In genomic region chr12:7042847-7043246, GRCh38 we compare ENCODE assay signal across 8 cellular contexts. TPM values are rescaled to one million over a fixed set of nuclear protein-coding genes. Genes with fewer than 3 reads are reported as not detected.
A peak's percentile ranks its signal among the peaks of the same experiment; 100 is the strongest.
DNase-seq lines count a peak whose midpoint lies in the region; ATAC-seq and TF ChIP-seq lines count a peak whose summit lies in the region.

No MANE protein-coding gene starts in this region.

- DNase-seq in GF-D8 (lab: John Stamatoyannopoulos, UW) (peak; percentile 57), NCI-H2029 (lab: John Stamatoyannopoulos, UW) (peak; percentile 13), MCF 10A (ENCODE audit: unreplicated experiment) (peak; percentile 71), lower lobe of right lung (no peak), HK-2 (ENCODE audit: unreplicated experiment) (no peak)
- DNase-seq in activated effector memory CD4-positive, alpha-beta T cell treated with Interleukin-2 at 50 U/mL for 16 hours = no peak

- peaks cover 23% of the 10 kb centered on the region for H3K4me1 Mint-ChIP-seq in MCF 10A (ENCODE audit: insufficient read depth, unreplicated experiment)

- H3K4me3 ChIP-seq in lower lobe of right lung = no peak overlapping the region

- no peaks in the 10 kb centered on the region for H3K36me3 Mint-ChIP-seq in MCF 10A (ENCODE audit: insufficient read depth, unreplicated experiment)

- no peak overlapping the region for H3K4me3 Mint-ChIP-seq in MCF 10A (ENCODE audit: unreplicated experiment)

- CTCF ChIA-PET in MCF 10A (lab: Yijun Ruan, JAX) = interaction anchor here (0.6 to 4.3 kb wide), 14 partner anchors 9 to 303 kb away, joined by 3 to 20 read pairs (median 4); partner anchors contain the start of genes C12orf57 and RNU7-1

- POLR2A ChIA-PET in MCF 10A (lab: Yijun Ruan, JAX) = interaction anchor here (1.2 to 2.8 kb wide), 5 partner anchors 25 to 79 kb away, joined by 4 to 10 read pairs (median 4); partner anchors contain the start of gene LPCAT3

- H3K9me3 ChIP-seq in lower lobe of right lung = no peaks in the 10 kb centered on the region

- no peaks in the 10 kb centered on the region for H3K9me3 Mint-ChIP-seq in MCF 10A (ENCODE audit: unreplicated experiment)

- H3K27ac ChIP-seq in lower lobe of right lung = no peak overlapping the region

- intact Hi-C loops in MCF 10A (cut with micrococcal nuclease) (loop anchor here (1.0 to 2.0 kb wide), 3 partner anchors 24 to 99 kb away; partner anchors contain the start of genes C12orf57 and LPCAT3), lower lobe of right lung (cut with DNase I) (no loop called here)

- ATAC-seq in lower lobe of right lung (peak; percentile 83 to 89), HG02938 (IDR thresholded peaks at IDR 0.05; ENCODE audit: unreplicated experiment) (no peak), GM19023 (IDR thresholded peaks at IDR 0.05; ENCODE audit: unreplicated experiment) (no peak)

- no peaks in the 10 kb centered on the region for H3K27me3 ChIP-seq in lower lobe of right lung (ENCODE audit: low read depth)

- no TSS peak for BruUV-seq in MCF 10A (replicated peaks; lab: Mats Ljungman, UMichigan)

- peak; percentile 34 for TF ChIP-seq CTCF in MCF 10A (IDR thresholded peaks at IDR 0.05; ENCODE audit: unreplicated experiment)
- peak; percentile 48 for TF ChIP-seq CTCF in lower lobe of right lung (IDR thresholded peaks at IDR 0.05)

- peaks cover 4% of the 10 kb centered on the region for H3K4me1 ChIP-seq in lower lobe of right lung

- no peaks in the 10 kb centered on the region for H3K27me3 Mint-ChIP-seq in MCF 10A (ENCODE audit: insufficient read depth, unreplicated experiment)

- no peaks in the 10 kb centered on the region for H3K36me3 ChIP-seq in lower lobe of right lung

- peak overlapping the region; percentile 25 for H3K27ac Mint-ChIP-seq in MCF 10A (ENCODE audit: low read depth, unreplicated experiment)

RNA-seq across cellular contexts. Expression of gene C1S, which starts 17.7 kb away (rescaled TPM):
- total RNA-seq in MCF 10A (2022) (6.0 and 11.5 TPM in 2 replicates), lower lobe of right lung (280 TPM)

RNA-seq across cellular contexts. Expression of gene LPCAT3, which starts 24.6 kb away (rescaled TPM):
- total RNA-seq in MCF 10A (2022) (14.4 and 15.4 TPM in 2 replicates), lower lobe of right lung (67.7 TPM)

RNA-seq across cellular contexts. Expression of gene C1R, which starts 49.4 kb away (rescaled TPM):
- total RNA-seq in MCF 10A (2022) (13.1 and 16.7 TPM in 2 replicates), lower lobe of right lung (373 TPM)

Comparison
In these comparisons a context has a peak if more than half of its experiments do, and no peak if none do; other contexts are left out.
1. DNase-seq: peak in GF-D8 (single experiment), NCI-H2029 (single experiment) and MCF 10A (single experiment); none in lower lobe of right lung (single experiment), HK-2 (single experiment) and activated effector memory CD4-positive, alpha-beta T cell treated with Interleukin-2 at 50 U/mL for 16 hours (single experiment).
2. ATAC-seq: peak in lower lobe of right lung (2 of 2); none in HG02938 (single experiment) and GM19023 (single experiment).
3. RNA of gene C1S, which starts 17.7 kb away (total RNA-seq): 280 TPM in lower lobe of right lung (single experiment); 6.0 to 11.5 TPM in MCF 10A; every median in the first group is over 10 times any median in the second.
4. RNA of gene C1R, which starts 49.4 kb away (total RNA-seq): 373 TPM in lower lobe of right lung (single experiment); 13.1 to 16.7 TPM in MCF 10A; every median in the first group is over 10 times any median in the second.